13 cellular contexts compared by ENCODE assay signal in the genomic region with DNA sequence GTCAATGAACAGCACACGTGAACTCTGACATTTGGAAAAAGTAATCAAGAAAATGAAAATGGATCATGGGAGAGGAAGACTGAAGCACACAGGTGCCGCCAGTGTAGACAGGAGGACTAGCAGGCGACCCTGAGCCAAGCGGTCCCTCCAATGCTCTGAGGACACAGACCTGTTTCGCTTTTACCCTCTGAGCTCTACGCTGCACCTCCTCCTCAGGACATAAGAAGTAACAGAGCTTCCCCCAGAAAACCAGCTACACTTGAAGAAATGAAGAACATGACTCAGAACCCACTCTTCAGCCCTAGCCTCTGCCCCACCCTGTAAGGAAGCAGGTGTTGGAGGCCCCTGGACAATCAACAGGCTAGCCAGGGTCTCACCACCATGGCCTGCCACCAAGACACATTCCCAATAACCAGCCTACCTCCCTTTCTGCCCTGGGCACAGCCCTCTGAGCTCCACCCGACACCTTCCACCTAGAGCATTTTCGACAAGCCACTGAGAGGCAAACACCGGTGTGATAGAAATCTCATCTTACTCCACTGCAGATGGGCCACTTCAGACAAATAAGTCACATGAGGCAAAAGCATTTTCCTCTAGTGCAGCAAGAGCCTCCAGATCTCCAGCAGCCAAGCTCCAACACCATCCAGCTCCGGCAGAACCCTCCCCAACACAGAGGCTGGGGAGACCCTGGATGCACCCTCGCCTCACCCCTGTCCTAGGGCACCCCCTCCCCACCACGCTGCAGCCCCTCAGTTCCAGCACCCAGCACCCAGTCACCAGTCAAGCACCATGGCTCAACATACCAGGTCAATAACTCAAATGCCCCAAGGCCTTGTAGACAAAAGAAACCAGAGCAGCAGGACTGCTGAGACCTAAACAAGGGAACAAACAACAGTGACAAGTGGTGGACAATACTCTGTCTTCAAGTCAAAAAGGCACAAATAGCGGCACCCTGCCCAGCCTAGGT. TPM values are rescaled to one million over a fixed set of nuclear protein-coding genes. Genes with fewer than 3 reads are reported as not detected.
DNase-seq lines count a peak whose midpoint lies in the region; ATAC-seq and TF ChIP-seq lines count a peak whose summit lies in the region.
"Had no signal": no experiment of that assay in that cellular context is flagged by ENCODE, and none has a peak within 500 bp of the region (broad histone marks: within the 10 kb centered on the region; RNA-seq: fewer than 3 reads in every experiment).

No MANE protein-coding gene starts in this region.

- H3K9ac ChIP-seq in endodermal cell (ENCODE audit: extremely low read depth, low read length, poor library complexity, severe bottlenecking): no peak overlapping the region

- H3K4me3 ChIP-seq in endodermal cell (ENCODE audit: low read length) (no peak overlapping the region), upper lobe of left lung (no peak overlapping the region), testis (no peak overlapping the region)
- H3K4me3 ChIP-seq: left ventricle myocardium inferior had no signal

- H3K4me1 Mint-ChIP-seq in endodermal cell: peaks cover 56% of the 10 kb centered on the region
- H3K4me1 Mint-ChIP-seq: activated CD4-positive, alpha-beta T cell treated with anti-CD3 and anti-CD28 coated beads, Interleukin-2, amount 10 ng/mL, durations not matched to agents 24 days and 14 days had no signal

- H3K9me3 ChIP-seq in endodermal cell (ENCODE audit: control insufficient read depth, low read length): peaks cover 37% of the 10 kb centered on the region
- H3K9me3 ChIP-seq in upper lobe of left lung: no peaks in the 10 kb centered on the region
- H3K9me3 ChIP-seq in testis: no peaks in the 10 kb centered on the region
- H3K9me3 ChIP-seq: neutrophil had no signal

- TF ChIP-seq POLR2A in upper lobe of left lung (IDR thresholded peaks at IDR 0.05) (no peak), testis (IDR thresholded peaks at IDR 0.05) (no peak)

- ATAC-seq in upper lobe of left lung (ENCODE audit: low FRiP score in 2 of 2) (peak in 1 of 2 donors; percentile 56), GM21737 (IDR thresholded peaks at IDR 0.05; ENCODE audit: unreplicated experiment) (no peak)

- no peak for TF ChIP-seq EP300 in upper lobe of left lung (IDR thresholded peaks at IDR 0.05)

- TF ChIP-seq CTCF in endodermal cell (conservative IDR thresholded peaks at IDR 0.05) (no peak), upper lobe of left lung (IDR thresholded peaks at IDR 0.05) (no peak), testis (IDR thresholded peaks at IDR 0.05) (no peak)

- H3K27ac Mint-ChIP-seq in endodermal cell: peak overlapping the region; percentile 83
- H3K27ac Mint-ChIP-seq: activated CD4-positive, alpha-beta T cell treated with anti-CD3 and anti-CD28 coated beads, Interleukin-2, amount 10 ng/mL, durations not matched to agents 24 days and 14 days; activated T-helper 2 cell treated with anti-CD3 and anti-CD28 coated beads, Interferon-gamma antibody, Interleukin-2, Interleukin-4, amounts not matched to agents 10 μg/mL and 5 μg/mL and 100 μg/mL, durations not matched to agents 14 hours and 24 hours and 36 hours had no signal

- peaks cover 50% of the 10 kb centered on the region for H3K36me3 Mint-ChIP-seq in endodermal cell (ENCODE audit: low read depth)

- peaks cover 17% of the 10 kb centered on the region for H3K4me1 ChIP-seq in endodermal cell (ENCODE audit: control insufficient read depth, insufficient read depth, low read length)
- peaks cover 0 to 25% (median 3%) of the 10 kb centered on the region in 4 donors for H3K4me1 ChIP-seq in upper lobe of left lung
- no peaks in the 10 kb centered on the region for H3K4me1 ChIP-seq in testis

- H3K27me3 Mint-ChIP-seq in endodermal cell (ENCODE audit: insufficient read depth): no peaks in the 10 kb centered on the region

- intact Hi-C loops in testis (cut with DNase I; ENCODE audit: low total_unique reads): no loop called here

- H3K9me3 Mint-ChIP-seq in endodermal cell: peaks cover 23% of the 10 kb centered on the region
- H3K9me3 Mint-ChIP-seq: activated CD4-positive, alpha-beta T cell treated with anti-CD3 and anti-CD28 coated beads, Interleukin-2, amount 10 ng/mL, durations not matched to agents 24 days and 14 days; activated T-helper 2 cell treated with anti-CD3 and anti-CD28 coated beads, Interferon-gamma antibody, Interleukin-2, Interleukin-4, amounts not matched to agents 10 μg/mL and 5 μg/mL and 100 μg/mL, durations not matched to agents 14 hours and 24 hours and 36 hours had no signal

- H3K27ac ChIP-seq in endodermal cell (ENCODE audit: low read depth, low read length): no peak overlapping the region
- H3K27ac ChIP-seq in upper lobe of left lung: peak overlapping the region in 3 of 4 donors; percentile 13 to 27 (median 24)
- no peak overlapping the region for H3K27ac ChIP-seq in testis
- H3K27ac ChIP-seq: left ventricle myocardium inferior, neutrophil had no signal

- DNase-seq in NCI-H510A treated with DMSO at 0.1 percent for 48 hours (lab: John Stamatoyannopoulos, UW): peak; percentile 44
- no peak for DNase-seq in NCI-H510A (lab: John Stamatoyannopoulos, UW)
- DNase-seq in NCI-H187 (lab: John Stamatoyannopoulos, UW): peak; percentile 64 to 70
- peak; percentile 52 for DNase-seq in endodermal cell
- DNase-seq in upper lobe of left lung: peak in 1 of 2 donors; percentile 20
- DNase-seq in SKM-1 (lab: John Stamatoyannopoulos, UW; ENCODE audit: unreplicated experiment): no peak
- DNase-seq in testis: no peak
- DNase-seq: activated CD4-positive, alpha-beta T cell treated with anti-CD3 and anti-CD28 coated beads, Interleukin-2, amount 10 ng/mL, durations not matched to agents 24 days and 14 days; left ventricle myocardium inferior; NCI-H1048 had no signal

- no peak overlapping the region for H3K4me3 Mint-ChIP-seq in endodermal cell
- H3K4me3 Mint-ChIP-seq: activated CD4-positive, alpha-beta T cell treated with anti-CD3 and anti-CD28 coated beads, Interleukin-2, amount 10 ng/mL, durations not matched to agents 24 days and 14 days had no signal

- H3K27me3 ChIP-seq in endodermal cell (ENCODE audit: control insufficient read depth, insufficient read depth, low read length, poor library complexity, severe bottlenecking): no peaks in the 10 kb centered on the region
- H3K27me3 ChIP-seq in upper lobe of left lung: no peaks in the 10 kb centered on the region
- no peaks in the 10 kb centered on the region for H3K27me3 ChIP-seq in testis
- H3K27me3 ChIP-seq: neutrophil had no signal

- H3K36me3 ChIP-seq in endodermal cell (ENCODE audit: control insufficient read depth, insufficient read depth, low read length) (peaks cover 36% of the 10 kb centered on the region), upper lobe of left lung (no peaks in the 10 kb centered on the region), testis (ENCODE audit: low read depth, missing control alignments) (no peaks in the 10 kb centered on the region)
- H3K36me3 ChIP-seq: left ventricle myocardium inferior, neutrophil had no signal

- 89 to 95% methylated on average over 6 to 13 of the region's 13 CpGs for WGBS in endodermal cell (ENCODE audit: insufficient coverage in 1 of 2, insufficient read length in 1 of 2), 2 experiments
- WGBS in upper lobe of left lung, 2 donors: 84 to 92% methylated on average over 13 of the region's 13 CpGs
- 94 to 97% methylated on average over 13 of the region's 13 CpGs for WGBS in testis, 2 donors

RNA-seq across cellular contexts. Expression of gene FAM174B, which starts 11.4 kb away (rescaled TPM):
- total RNA-seq in endodermal cell: 100 to 1,000 TPM in 1 of 2 donors, 10 to 100 TPM in 1; 66.0 to 105 TPM
- 22.2 TPM for polyA plus RNA-seq in endodermal cell (2013, experiment 1 of 2)
- polyA plus RNA-seq in endodermal cell (2013, experiment 2 of 2): 27.3 TPM
- 100 to 1,000 TPM in 1 of 6 donors, 10 to 100 TPM in 5; 54.5 to 109 (median 67.5) TPM for total RNA-seq in upper lobe of left lung
- total RNA-seq in testis: 10 to 100 TPM; 15.7 to 18.6 TPM
- polyA plus RNA-seq in testis (ENCODE audit: insufficient read depth, low read depth, low replicate concordance): 18.7 TPM

Comparison
In these comparisons a context has a peak if more than half of its experiments do, and no peak if none do; other contexts are left out.
1. DNase-seq: peak in NCI-H510A treated with DMSO at 0.1 percent for 48 hours (single experiment), NCI-H187 (2 of 2) and endodermal cell (single experiment); none in NCI-H510A (single experiment), SKM-1 (single experiment) and testis (single experiment).
2. H3K27ac ChIP-seq: peak in upper lobe of left lung (3 of 4); none in endodermal cell (single experiment) and testis (0 of 2).